In genomic region chr1:29297476-29297875, GRCh38 we compare ENCODE assay signal across 22 cellular contexts.
DNase-seq lines count a peak whose midpoint lies in the region; FAIRE-seq and TF ChIP-seq lines count a peak whose summit lies in the region.
"Had no signal": no experiment of that assay in that cellular context is flagged by ENCODE, and none has a peak within 500 bp of the region (broad histone marks: within the 10 kb centered on the region; RNA-seq: fewer than 3 reads in every experiment).

No MANE protein-coding gene starts in this region.

- DNase-seq in EH (ENCODE audit: low read depth), result peak; percentile 16
- peak; percentile 26 for DNase-seq in M059J (ENCODE audit: low read depth)
- DNase-seq in H1 (ENCODE audit: low read depth in 1 of 2, low spot score in 2 of 2), result no peak
- no peak for DNase-seq in mesothelial cell of epicardium (ENCODE audit: low spot score in 2 of 2, unreplicated experiment in 2 of 2)
- DNase-seq in vagina (ENCODE audit: extremely low spot score in 2 of 2), result no peak
- DNase-seq in stimulated activated CD4-positive, alpha-beta T cell treated with anti-CD3 and anti-CD28 coated beads, Interleukin-2, amount 100 ng/mL, for 24 hours, result no peak
- DNase-seq in activated CD4-positive, alpha-beta T cell treated with anti-CD3 and anti-CD28 coated beads for 4 hours, result no peak
- no peak for DNase-seq in left ventricle myocardium inferior
- DNase-seq: AML-193; C1 segment of cervical spinal cord; CD8-positive, alpha-beta T cell; DMS153; GDM1; H7; NCI-H1694; NCI-H2081; NCI-H2171; NCI-H345 had no signal

- H2AFZ ChIP-seq in H1 (ENCODE audit: low read length), result no peak overlapping the region

- no peak overlapping the region for H3K4me3 Mint-ChIP-seq in mesothelial cell of epicardium
- H3K4me3 Mint-ChIP-seq: CD8-positive, alpha-beta T cell had no signal

- WGBS in H1 (ENCODE audit: extremely low coverage in 1 of 2, insufficient coverage in 1 of 2, insufficient read length in 1 of 2, insufficient replicate concordance in 2 of 2, low coverage in 1 of 2, low lambda C conversion rate in 2 of 2, missing lambda C conversion rate in 1 of 2), 2 experiments, result 81% methylated on average over 5 of the region's 5 CpGs; no CpG with 5 or more reads in 1 of the 2 experiments

- H3K79me1 ChIP-seq in H1 (ENCODE audit: low read depth, low read length), result no peaks in the 10 kb centered on the region

- H4K20me1 ChIP-seq in H1 (replicated peaks in 1 of 2; ENCODE audit: control insufficient read depth in 1 of 2, insufficient read depth in 2 of 2, low read length in 2 of 2), result peaks cover 0 to 5% of the 10 kb centered on the region in 2 experiments

- H3K79me2 ChIP-seq in H1 (ENCODE audit: control insufficient read depth in 1 of 2, insufficient read depth in 2 of 2, low read length in 2 of 2), result no peaks in the 10 kb centered on the region

- H2BK120ac ChIP-seq in H1 (replicated peaks; ENCODE audit: low read depth, low read length), result no peak overlapping the region

- no peaks in the 10 kb centered on the region for H3K27me3 ChIP-seq in H1 (replicated peaks in 1 of 4; ENCODE audit: control insufficient read depth in 3 of 4, extremely low read depth in 1 of 4, insufficient read depth in 3 of 4, low read length in 3 of 4)
- no peaks in the 10 kb centered on the region for H3K27me3 ChIP-seq in vagina
- no peaks in the 10 kb centered on the region for H3K27me3 ChIP-seq in left ventricle myocardium inferior (ENCODE audit: low read depth)
- H3K27me3 ChIP-seq: SJSA1 had no signal

- H3K23ac ChIP-seq in H1 (ENCODE audit: insufficient read length), result no peak overlapping the region

- 0 out of 2 replicates have a peak overlapping the region, but pooled peaks have one; percentile 65 for H2AK5ac ChIP-seq in H1 (ENCODE audit: low read depth, low read length)

- no peak for TF ChIP-seq EP300 in H1 (IDR thresholded peaks at IDR 0.05; ENCODE audit: borderline replicate concordance in 1 of 2, low read depth in 2 of 2, low read length in 2 of 2)

- TF ChIP-seq RAD21 in H1 (IDR thresholded peaks at IDR 0.05 in 1 of 2, conservative IDR thresholded peaks at IDR 0.05 in 1 of 2; ENCODE audit: low read depth in 2 of 2, low read length in 2 of 2), result no peak

- TF ChIP-seq CTCF in H1 (IDR thresholded peaks at IDR 0.05; ENCODE audit: control extremely low read depth in 1 of 3, insufficient read depth in 1 of 3, low read depth in 1 of 3, low read length in 3 of 3) (peak in 1 of 3 experiments; percentile 2; a peak in 1 of 4 replicates), mesothelial cell of epicardium (IDR thresholded peaks at IDR 0.05; ENCODE audit: unreplicated experiment) (no peak), vagina (IDR thresholded peaks at IDR 0.05) (no peak), left ventricle myocardium inferior (IDR thresholded peaks at IDR 0.05; ENCODE audit: borderline replicate concordance) (no peak)

- H3K36me3 Mint-ChIP-seq in mesothelial cell of epicardium, result peaks cover 58% of the 10 kb centered on the region
- H3K36me3 Mint-ChIP-seq: CD8-positive, alpha-beta T cell had no signal

- no peaks in the 10 kb centered on the region for H3K9me3 Mint-ChIP-seq in mesothelial cell of epicardium
- H3K9me3 Mint-ChIP-seq: CD8-positive, alpha-beta T cell had no signal

- no peak overlapping the region for H3K56ac ChIP-seq in H1 (replicated peaks; ENCODE audit: insufficient read length, low read depth, low read length)

- no peaks in the 10 kb centered on the region for H3K23me2 ChIP-seq in H1 (ENCODE audit: low read depth, low read length)

- H2BK12ac ChIP-seq in H1 (ENCODE audit: low read depth, low read length), result peak overlapping the region; percentile 9; the same call in 1 of the 2 replicates

- CTCF ChIA-PET in H1 (lab: Charles Lee; ENCODE audit: partially characterized antibody), result interaction anchor here (0.8 kb wide), 1 partner anchor 40 kb away, joined by 3 read pairs; no protein-coding TSS in a partner anchor

- H3K18ac ChIP-seq in H1 (ENCODE audit: extremely low read depth, low read length), result no peak overlapping the region

- H2BK15ac ChIP-seq in H1 (ENCODE audit: low read length), result no peak overlapping the region

- intact Hi-C loops in vagina (cut with DNase I) (no loop called here), left ventricle myocardium inferior (cut with micrococcal nuclease) (no loop called here)

- peak overlapping the region; percentile 31 for H3K27ac Mint-ChIP-seq in mesothelial cell of epicardium
- H3K27ac Mint-ChIP-seq: CD8-positive, alpha-beta T cell had no signal

- H3K4me3 ChIP-seq in H1 (ENCODE audit: extremely low read depth in 1 of 4, insufficient read depth in 2 of 4, low read depth in 3 of 4, low read length in 4 of 4), result no peak overlapping the region
- no peak overlapping the region for H3K4me3 ChIP-seq in vagina
- no peak overlapping the region for H3K4me3 ChIP-seq in left ventricle myocardium inferior
- H3K4me3 ChIP-seq: SJSA1 had no signal

- H4K8ac ChIP-seq in H1 (ENCODE audit: extremely low read depth, insufficient read depth, low read length), result no peak overlapping the region

- no peak overlapping the region for H2BK20ac ChIP-seq in H1 (ENCODE audit: low read length)

- no peaks in the 10 kb centered on the region for H3K4me1 ChIP-seq in H1 (replicated peaks in 1 of 4; ENCODE audit: control insufficient read depth in 3 of 4, insufficient read depth in 4 of 4, low read length in 3 of 4)
- no peaks in the 10 kb centered on the region for H3K4me1 ChIP-seq in vagina
- H3K4me1 ChIP-seq in left ventricle myocardium inferior, result no peaks in the 10 kb centered on the region
- H3K4me1 ChIP-seq: SJSA1 had no signal

- H3K4ac ChIP-seq in H1 (replicated peaks; ENCODE audit: insufficient read length, low read depth, low read length), result no peak overlapping the region

- H2BK5ac ChIP-seq in H1 (ENCODE audit: low read depth, low read length), result no peak overlapping the region

- no peak overlapping the region for H4K91ac ChIP-seq in H1 (replicated peaks; ENCODE audit: insufficient read length, low read length)

- no peak overlapping the region for H3K27ac ChIP-seq in H1 (ENCODE audit: low read depth, low read length)
- no peak overlapping the region for H3K27ac ChIP-seq in vagina
- H3K27ac ChIP-seq in left ventricle myocardium inferior (replicated peaks), result no peak overlapping the region
- H3K27ac ChIP-seq: 22Rv1, HL-60, SJSA1 had no signal

- H3K27me3 Mint-ChIP-seq in mesothelial cell of epicardium (ENCODE audit: low read depth), result no peaks in the 10 kb centered on the region

- no peak for FAIRE-seq in H1 (lab: Jason Lieb, UNC)
- FAIRE-seq: RCC 7860 had no signal

- H3K14ac ChIP-seq in H1 (ENCODE audit: insufficient read length), result no peak overlapping the region

- H3K9me3 ChIP-seq in H1 (ENCODE audit: insufficient read depth in 2 of 2, low read depth in 1 of 2, low read length in 1 of 2) (0 out of 4 replicates have a peak, but pooled peaks cover 0 to 2% of the 10 kb centered on the region in 2 experiments), vagina (no peaks in the 10 kb centered on the region), left ventricle myocardium inferior (replicated peaks) (no peaks in the 10 kb centered on the region)
- H3K9me3 ChIP-seq: SJSA1 had no signal

- no peak overlapping the region for H3K4me2 ChIP-seq in H1 (ENCODE audit: insufficient read depth in 1 of 2, low read depth in 2 of 2, low read length in 2 of 2)

- POLR2A ChIA-PET in H1 (lab: Charles Lee; ENCODE audit: partially characterized antibody), result no interaction called here

- H3K36me3 ChIP-seq in H1 (ENCODE audit: control insufficient read depth in 2 of 4, insufficient read depth in 4 of 4, low read length in 3 of 4), result peaks cover 0 to 8% (median under 1%) of the 10 kb centered on the region in 4 experiments; a peak in 2 of 8 replicates
- H3K36me3 ChIP-seq in vagina, result peaks cover 0 to 9% of the 10 kb centered on the region in 2 donors
- H3K36me3 ChIP-seq in left ventricle myocardium inferior, result peaks cover 9% of the 10 kb centered on the region
- H3K36me3 ChIP-seq: SJSA1 had no signal

- no peak overlapping the region for H4K5ac ChIP-seq in H1 (ENCODE audit: insufficient read length, low read depth, low read length)

- TF ChIP-seq POLR2A in H1 (IDR thresholded peaks at IDR 0.05; ENCODE audit: control extremely low read depth in 1 of 2, low read depth in 2 of 2, low read length in 2 of 2) (no peak), vagina (IDR thresholded peaks at IDR 0.05) (no peak)

- H3K4me1 Mint-ChIP-seq in mesothelial cell of epicardium, result no peaks in the 10 kb centered on the region

- no peak overlapping the region for H3K9ac ChIP-seq in H1 (replicated peaks in 1 of 4; ENCODE audit: extremely low read depth in 1 of 4, low read depth in 3 of 4, low read length in 3 of 4)

TF ChIP-seq in H1, 55 proteins besides CTCF, POLR2A, EP300 and RAD21 (continues in another document):
- TF ChIP-seq KDM5A (IDR thresholded peaks at IDR 0.05; ENCODE audit: low read length) (no peak), TCF12 (IDR thresholded peaks at IDR 0.05; ENCODE audit: low read depth, low read length) (no peak), GABPA (IDR thresholded peaks at IDR 0.05; ENCODE audit: borderline replicate concordance, insufficient read depth, low read length) (no peak), MAX (IDR thresholded peaks at IDR 0.05) (no peak), NRF1 (IDR thresholded peaks at IDR 0.05; ENCODE audit: low read depth, low read length) (no peak), CBX5 (IDR thresholded peaks at IDR 0.05; ENCODE audit: low read depth, low read length) (no peak), JUN (IDR thresholded peaks at IDR 0.05; ENCODE audit: low read depth, low read length) (no peak), CBX8 (IDR thresholded peaks at IDR 0.05; ENCODE audit: borderline replicate concordance, low read depth, low read length) (no peak), ATF2 (IDR thresholded peaks at IDR 0.05; ENCODE audit: low read length) (no peak), EGR1 (IDR thresholded peaks at IDR 0.05; ENCODE audit: borderline replicate concordance, low read depth, low read length) (no peak), HDAC2 (IDR thresholded peaks at IDR 0.05; ENCODE audit: borderline replicate concordance in 1 of 2, low read depth in 2 of 2, low read length in 2 of 2) (no peak), RFX5 (IDR thresholded peaks at IDR 0.05; ENCODE audit: borderline replicate concordance, low read depth, low read length) (no peak)

Comparison
In these comparisons a context has a peak if more than half of its experiments do, and no peak if none do; other contexts are left out.
1. DNase-seq: peak in EH (single experiment) and M059J (single experiment); none in H1 (0 of 2), mesothelial cell of epicardium (0 of 2), vagina (0 of 2), stimulated activated CD4-positive, alpha-beta T cell treated with anti-CD3 and anti-CD28 coated beads, Interleukin-2, amount 100 ng/mL, for 24 hours (0 of 2), activated CD4-positive, alpha-beta T cell treated with anti-CD3 and anti-CD28 coated beads for 4 hours (0 of 2) and left ventricle myocardium inferior (single experiment).